ENCODE assay signal across 14 cellular contexts in the genomic region with DNA sequence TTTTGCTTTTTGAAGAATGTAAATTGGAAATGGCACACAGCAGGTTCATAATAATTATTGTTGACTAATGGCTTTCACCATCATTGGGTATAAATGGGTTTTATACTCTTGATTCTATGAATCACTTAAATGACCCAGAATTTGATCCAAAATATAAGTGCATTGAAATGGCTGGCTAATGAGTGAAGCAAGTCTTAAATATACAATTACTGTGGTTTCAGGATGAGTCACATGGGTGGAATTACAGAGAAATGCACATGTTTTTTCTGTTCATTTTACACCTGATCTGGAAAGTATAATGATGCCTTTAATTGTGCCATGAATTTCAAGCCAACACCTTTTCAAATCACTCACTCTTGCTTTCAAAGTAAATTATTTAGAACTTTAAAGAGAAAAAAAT.
DNase-seq lines count a peak whose midpoint lies in the region; ATAC-seq and TF ChIP-seq lines count a peak whose summit lies in the region.
"Had no signal": no experiment of that assay in that cellular context is flagged by ENCODE, and none has a peak within 500 bp of the region (broad histone marks: within the 10 kb centered on the region; RNA-seq: fewer than 3 reads in every experiment).

No MANE protein-coding gene starts in this region.

- no peak for TF ChIP-seq CTCF in choroid plexus epithelial cell (conservative IDR thresholded peaks at IDR 0.05; ENCODE audit: low read depth, low read length)
- TF ChIP-seq CTCF in WTC11 (IDR thresholded peaks at IDR 0.05): no peak

- H3K4me3 ChIP-seq in choroid plexus epithelial cell (ENCODE audit: low read depth, low read length): no peak overlapping the region
- H3K4me3 ChIP-seq in mesenchymal stem cell (ENCODE audit: insufficient read depth in 1 of 2, low read depth in 1 of 2, low read length in 2 of 2): no peak overlapping the region
- H3K4me3 ChIP-seq: esophagus squamous epithelium, SK-N-MC had no signal

- H3K9ac ChIP-seq in mesenchymal stem cell (ENCODE audit: low read length): no peak overlapping the region

- H2AFZ ChIP-seq in mesenchymal stem cell (ENCODE audit: low read depth, low read length): no peak overlapping the region

- H3K23ac ChIP-seq in mesenchymal stem cell (ENCODE audit: low read length in 2 of 2): no peak overlapping the region

- peaks cover 4% of the 10 kb centered on the region for H3K4me1 Mint-ChIP-seq in WTC11
- H3K4me1 Mint-ChIP-seq: activated naive CD4-positive, alpha-beta T cell treated with anti-CD3 and anti-CD28 coated beads, Interleukin-2, amount 50 U/mL, for 24 hours had no signal

- no peak overlapping the region for H3K4ac ChIP-seq in mesenchymal stem cell (ENCODE audit: low read depth in 1 of 2, low read length in 2 of 2)

- H3K36me3 ChIP-seq in mesenchymal stem cell (ENCODE audit: control insufficient read depth in 1 of 2, insufficient read depth in 2 of 2, low read depth in 1 of 2, low read length in 2 of 2): no peaks in the 10 kb centered on the region
- H3K36me3 ChIP-seq: esophagus squamous epithelium had no signal

- CTCF ChIA-PET in WTC11 (lab: Charles Lee): no interaction called here

- H4K91ac ChIP-seq in mesenchymal stem cell (ENCODE audit: low read length): no peak overlapping the region

- H2BK120ac ChIP-seq in mesenchymal stem cell (ENCODE audit: low read depth, low read length): no peak overlapping the region

- H3K27me3 ChIP-seq in mesenchymal stem cell (ENCODE audit: control insufficient read depth in 1 of 2, insufficient read depth in 1 of 2, low read length in 2 of 2): no peaks in the 10 kb centered on the region
- H3K27me3 ChIP-seq: esophagus squamous epithelium had no signal

- no peaks in the 10 kb centered on the region for H3K4me1 ChIP-seq in mesenchymal stem cell (ENCODE audit: control insufficient read depth, insufficient read depth, low read depth, low read length)

- POLR2A ChIA-PET in WTC11 (lab: Charles Lee): no interaction called here

- H3K4me2 ChIP-seq in mesenchymal stem cell (ENCODE audit: low read length, poor library complexity, severe bottlenecking): no peak overlapping the region

- no peak overlapping the region for H3K27ac ChIP-seq in mesenchymal stem cell (ENCODE audit: low read length, poor library complexity, severe bottlenecking)
- H3K27ac ChIP-seq: esophagus squamous epithelium, SK-N-MC had no signal

- no peaks in the 10 kb centered on the region for H3K36me3 Mint-ChIP-seq in WTC11

- H3K9me3 Mint-ChIP-seq in WTC11: peaks cover 10% of the 10 kb centered on the region

- no peak overlapping the region for H2BK12ac ChIP-seq in mesenchymal stem cell (ENCODE audit: low read length in 2 of 2)

- no peak overlapping the region for H4K8ac ChIP-seq in mesenchymal stem cell (ENCODE audit: low read length)

- no peak overlapping the region for H2AK5ac ChIP-seq in mesenchymal stem cell (ENCODE audit: low read length, severe bottlenecking)

- DNase-seq in H4 (ENCODE audit: low spot score) (peak; percentile 29), NCI-H2081 (lab: John Stamatoyannopoulos, UW) (peak; percentile 24 to 68), choroid plexus epithelial cell (ENCODE audit: low read depth) (peak; percentile 56), mesenchymal stem cell (peak; percentile 65), WTC11 (ENCODE audit: low spot score) (no peak), SIG-M5 (lab: John Stamatoyannopoulos, UW) (no peak), DMS 273 treated with DMSO at 0.1 percent for 48 hours (lab: John Stamatoyannopoulos, UW) (no peak)
- DNase-seq: activated CD4-positive, CD25-positive, alpha-beta regulatory T cell; activated CD8-positive, alpha-beta memory T cell treated with anti-CD3 and anti-CD28 coated beads, Interleukin-2, amount 50 U/mL, for 4 hours; esophagus squamous epithelium; substantia nigra had no signal

- no peak overlapping the region for H3K27ac Mint-ChIP-seq in WTC11
- H3K27ac Mint-ChIP-seq: activated naive CD4-positive, alpha-beta T cell treated with anti-CD3 and anti-CD28 coated beads, Interleukin-2, amount 50 U/mL, for 24 hours had no signal

- H3K27me3 Mint-ChIP-seq in WTC11 (ENCODE audit: low read depth): no peaks in the 10 kb centered on the region
- H3K27me3 Mint-ChIP-seq: activated naive CD4-positive, alpha-beta T cell treated with anti-CD3 and anti-CD28 coated beads, Interleukin-2, amount 50 U/mL, for 24 hours had no signal

- H3K18ac ChIP-seq in mesenchymal stem cell (ENCODE audit: low read depth in 1 of 2, low read length in 2 of 2): no peak overlapping the region

- no peak overlapping the region for H3K14ac ChIP-seq in mesenchymal stem cell (ENCODE audit: low read length in 2 of 2)

- no peak overlapping the region for H2BK15ac ChIP-seq in mesenchymal stem cell (ENCODE audit: low read depth, poor library complexity, severe bottlenecking)

- no peak for ATAC-seq in WTC11
- no peak for ATAC-seq in HG03025 (IDR thresholded peaks at IDR 0.05; ENCODE audit: low FRiP score, unreplicated experiment)

- no peak overlapping the region for H2BK5ac ChIP-seq in mesenchymal stem cell (ENCODE audit: low read depth, low read length, poor library complexity, severe bottlenecking)

- H3K79me1 ChIP-seq in mesenchymal stem cell (replicated peaks; ENCODE audit: low read length, poor library complexity, severe bottlenecking): no peaks in the 10 kb centered on the region

- no peaks in the 10 kb centered on the region for H3K9me3 ChIP-seq in mesenchymal stem cell (ENCODE audit: control insufficient read depth, low read length)
- H3K9me3 ChIP-seq: esophagus squamous epithelium had no signal

- no peak overlapping the region for H3K4me3 Mint-ChIP-seq in WTC11
- H3K4me3 Mint-ChIP-seq: activated naive CD4-positive, alpha-beta T cell treated with anti-CD3 and anti-CD28 coated beads, Interleukin-2, amount 50 U/mL, for 24 hours had no signal

TF ChIP-seq in WTC11, 78 proteins besides CTCF, POLR2A, EP300 and RAD21:
- no peak for TF ChIP-seq MXD4 (CRISPR knock-in tag; IDR thresholded peaks at IDR 0.05; ENCODE audit: borderline replicate concordance)
- TF ChIP-seq, protein P1, sequence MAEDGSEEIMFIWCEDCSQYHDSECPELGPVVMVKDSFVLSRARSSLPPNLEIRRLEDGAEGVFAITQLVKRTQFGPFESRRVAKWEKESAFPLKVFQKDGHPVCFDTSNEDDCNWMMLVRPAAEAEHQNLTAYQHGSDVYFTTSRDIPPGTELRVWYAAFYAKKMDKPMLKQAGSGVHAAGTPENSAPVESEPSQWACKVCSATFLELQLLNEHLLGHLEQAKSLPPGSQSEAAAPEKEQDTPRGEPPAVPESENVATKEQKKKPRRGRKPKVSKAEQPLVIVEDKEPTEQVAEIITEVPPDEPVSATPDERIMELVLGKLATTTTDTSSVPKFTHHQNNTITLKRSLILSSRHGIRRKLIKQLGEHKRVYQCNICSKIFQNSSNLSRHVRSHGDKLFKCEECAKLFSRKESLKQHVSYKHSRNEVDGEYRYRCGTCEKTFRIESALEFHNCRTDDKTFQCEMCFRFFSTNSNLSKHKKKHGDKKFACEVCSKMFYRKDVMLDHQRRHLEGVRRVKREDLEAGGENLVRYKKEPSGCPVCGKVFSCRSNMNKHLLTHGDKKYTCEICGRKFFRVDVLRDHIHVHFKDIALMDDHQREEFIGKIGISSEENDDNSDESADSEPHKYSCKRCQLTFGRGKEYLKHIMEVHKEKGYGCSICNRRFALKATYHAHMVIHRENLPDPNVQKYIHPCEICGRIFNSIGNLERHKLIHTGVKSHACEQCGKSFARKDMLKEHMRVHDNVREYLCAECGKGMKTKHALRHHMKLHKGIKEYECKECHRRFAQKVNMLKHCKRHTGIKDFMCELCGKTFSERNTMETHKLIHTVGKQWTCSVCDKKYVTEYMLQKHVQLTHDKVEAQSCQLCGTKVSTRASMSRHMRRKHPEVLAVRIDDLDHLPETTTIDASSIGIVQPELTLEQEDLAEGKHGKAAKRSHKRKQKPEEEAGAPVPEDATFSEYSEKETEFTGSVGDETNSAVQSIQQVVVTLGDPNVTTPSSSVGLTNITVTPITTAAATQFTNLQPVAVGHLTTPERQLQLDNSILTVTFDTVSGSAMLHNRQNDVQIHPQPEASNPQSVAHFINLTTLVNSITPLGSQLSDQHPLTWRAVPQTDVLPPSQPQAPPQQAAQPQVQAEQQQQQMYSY (CRISPR knock-in tag; IDR thresholded peaks at IDR 0.05): no peak
- TF ChIP-seq ZNF396 (CRISPR knock-in tag; IDR thresholded peaks at IDR 0.05; ENCODE audit: borderline replicate concordance): no peak
- no peak for TF ChIP-seq ATF1 (CRISPR knock-in tag; IDR thresholded peaks at IDR 0.05)
- no peak for TF ChIP-seq GTF2I (CRISPR knock-in tag; conservative IDR thresholded peaks at IDR 0.05)
- no peak for TF ChIP-seq FOXK1 (CRISPR knock-in tag; IDR thresholded peaks at IDR 0.05)
- no peak for TF ChIP-seq NFYB (CRISPR knock-in tag; conservative IDR thresholded peaks at IDR 0.05; ENCODE audit: low read depth)

Comparison
In these comparisons a context has a peak if more than half of its experiments do, and no peak if none do; other contexts are left out.
1. DNase-seq: peak in H4 (single experiment), NCI-H2081 (2 of 2), choroid plexus epithelial cell (single experiment) and mesenchymal stem cell (single experiment); none in WTC11 (single experiment), SIG-M5 (single experiment) and DMS 273 treated with DMSO at 0.1 percent for 48 hours (single experiment).